Comparison of ENCODE assay signal across 1 cellular context in the genomic region with DNA sequence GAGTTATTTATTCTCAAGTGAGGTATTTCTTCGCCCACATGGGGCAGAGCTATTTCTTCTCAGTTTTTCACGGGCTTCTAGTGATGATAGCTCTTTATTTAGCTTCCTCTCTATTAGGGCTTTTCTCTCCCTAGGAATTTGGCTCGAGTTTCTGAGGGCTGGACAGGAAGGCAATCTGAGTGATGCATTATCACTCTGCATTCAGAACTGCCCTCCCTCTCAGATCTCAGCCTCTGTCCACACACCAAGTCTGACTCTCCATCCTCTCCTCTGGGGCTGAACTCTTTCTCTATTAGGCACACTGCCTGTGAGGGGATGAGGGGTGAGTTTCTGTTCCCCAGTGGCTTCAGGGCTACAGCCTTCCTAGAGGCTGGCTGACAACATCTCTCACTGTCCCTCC.
TF ChIP-seq lines count a peak whose summit lies in the region.

No MANE protein-coding gene starts in this region.

TF ChIP-seq in SK-N-SH treated with all-trans-retinoic acid at 6 μM for 48 hours, 23 proteins besides CTCF, POLR2A, EP300 and RAD21 (continued from another document):
- TF ChIP-seq, protein P1, sequence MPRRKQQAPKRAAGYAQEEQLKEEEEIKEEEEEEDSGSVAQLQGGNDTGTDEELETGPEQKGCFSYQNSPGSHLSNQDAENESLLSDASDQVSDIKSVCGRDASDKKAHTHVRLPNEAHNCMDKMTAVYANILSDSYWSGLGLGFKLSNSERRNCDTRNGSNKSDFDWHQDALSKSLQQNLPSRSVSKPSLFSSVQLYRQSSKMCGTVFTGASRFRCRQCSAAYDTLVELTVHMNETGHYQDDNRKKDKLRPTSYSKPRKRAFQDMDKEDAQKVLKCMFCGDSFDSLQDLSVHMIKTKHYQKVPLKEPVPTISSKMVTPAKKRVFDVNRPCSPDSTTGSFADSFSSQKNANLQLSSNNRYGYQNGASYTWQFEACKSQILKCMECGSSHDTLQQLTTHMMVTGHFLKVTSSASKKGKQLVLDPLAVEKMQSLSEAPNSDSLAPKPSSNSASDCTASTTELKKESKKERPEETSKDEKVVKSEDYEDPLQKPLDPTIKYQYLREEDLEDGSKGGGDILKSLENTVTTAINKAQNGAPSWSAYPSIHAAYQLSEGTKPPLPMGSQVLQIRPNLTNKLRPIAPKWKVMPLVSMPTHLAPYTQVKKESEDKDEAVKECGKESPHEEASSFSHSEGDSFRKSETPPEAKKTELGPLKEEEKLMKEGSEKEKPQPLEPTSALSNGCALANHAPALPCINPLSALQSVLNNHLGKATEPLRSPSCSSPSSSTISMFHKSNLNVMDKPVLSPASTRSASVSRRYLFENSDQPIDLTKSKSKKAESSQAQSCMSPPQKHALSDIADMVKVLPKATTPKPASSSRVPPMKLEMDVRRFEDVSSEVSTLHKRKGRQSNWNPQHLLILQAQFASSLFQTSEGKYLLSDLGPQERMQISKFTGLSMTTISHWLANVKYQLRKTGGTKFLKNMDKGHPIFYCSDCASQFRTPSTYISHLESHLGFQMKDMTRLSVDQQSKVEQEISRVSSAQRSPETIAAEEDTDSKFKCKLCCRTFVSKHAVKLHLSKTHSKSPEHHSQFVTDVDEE (CRISPR knock-in tag; IDR thresholded peaks at IDR 0.05) = no peak
- TF ChIP-seq ARNTL (CRISPR knock-in tag; IDR thresholded peaks at IDR 0.05; ENCODE audit: borderline replicate concordance, low read depth) (no peak), ZC3H10 (CRISPR knock-in tag; IDR thresholded peaks at IDR 0.05) (no peak), RARB (CRISPR knock-in tag; IDR thresholded peaks at IDR 0.05) (no peak), ESRRG (CRISPR knock-in tag; IDR thresholded peaks at IDR 0.05) (no peak), BACH2 (CRISPR knock-in tag; IDR thresholded peaks at IDR 0.05; ENCODE audit: borderline replicate concordance) (no peak), GLIS3 (CRISPR knock-in tag; IDR thresholded peaks at IDR 0.05) (no peak), PPARA (CRISPR knock-in tag; IDR thresholded peaks at IDR 0.05; ENCODE audit: borderline replicate concordance) (no peak), ZNF565 (CRISPR knock-in tag; conservative IDR thresholded peaks at IDR 0.05; ENCODE audit: low read depth) (no peak), ZFP30 (CRISPR knock-in tag; IDR thresholded peaks at IDR 0.05) (no peak), CSDC2 (CRISPR knock-in tag; IDR thresholded peaks at IDR 0.05) (no peak)
- TF ChIP-seq, protein P2, sequence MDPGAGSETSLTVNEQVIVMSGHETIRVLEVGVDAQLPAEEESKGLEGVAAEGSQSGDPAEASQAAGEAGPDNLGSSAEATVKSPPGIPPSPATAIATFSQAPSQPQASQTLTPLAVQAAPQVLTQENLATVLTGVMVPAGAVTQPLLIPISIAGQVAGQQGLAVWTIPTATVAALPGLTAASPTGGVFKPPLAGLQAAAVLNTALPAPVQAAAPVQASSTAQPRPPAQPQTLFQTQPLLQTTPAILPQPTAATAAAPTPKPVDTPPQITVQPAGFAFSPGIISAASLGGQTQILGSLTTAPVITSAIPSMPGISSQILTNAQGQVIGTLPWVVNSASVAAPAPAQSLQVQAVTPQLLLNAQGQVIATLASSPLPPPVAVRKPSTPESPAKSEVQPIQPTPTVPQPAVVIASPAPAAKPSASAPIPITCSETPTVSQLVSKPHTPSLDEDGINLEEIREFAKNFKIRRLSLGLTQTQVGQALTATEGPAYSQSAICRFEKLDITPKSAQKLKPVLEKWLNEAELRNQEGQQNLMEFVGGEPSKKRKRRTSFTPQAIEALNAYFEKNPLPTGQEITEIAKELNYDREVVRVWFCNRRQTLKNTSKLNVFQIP (CRISPR knock-in tag; IDR thresholded peaks at IDR 0.05; ENCODE audit: borderline replicate concordance, low read depth) = no peak
- TF ChIP-seq, protein P3, sequence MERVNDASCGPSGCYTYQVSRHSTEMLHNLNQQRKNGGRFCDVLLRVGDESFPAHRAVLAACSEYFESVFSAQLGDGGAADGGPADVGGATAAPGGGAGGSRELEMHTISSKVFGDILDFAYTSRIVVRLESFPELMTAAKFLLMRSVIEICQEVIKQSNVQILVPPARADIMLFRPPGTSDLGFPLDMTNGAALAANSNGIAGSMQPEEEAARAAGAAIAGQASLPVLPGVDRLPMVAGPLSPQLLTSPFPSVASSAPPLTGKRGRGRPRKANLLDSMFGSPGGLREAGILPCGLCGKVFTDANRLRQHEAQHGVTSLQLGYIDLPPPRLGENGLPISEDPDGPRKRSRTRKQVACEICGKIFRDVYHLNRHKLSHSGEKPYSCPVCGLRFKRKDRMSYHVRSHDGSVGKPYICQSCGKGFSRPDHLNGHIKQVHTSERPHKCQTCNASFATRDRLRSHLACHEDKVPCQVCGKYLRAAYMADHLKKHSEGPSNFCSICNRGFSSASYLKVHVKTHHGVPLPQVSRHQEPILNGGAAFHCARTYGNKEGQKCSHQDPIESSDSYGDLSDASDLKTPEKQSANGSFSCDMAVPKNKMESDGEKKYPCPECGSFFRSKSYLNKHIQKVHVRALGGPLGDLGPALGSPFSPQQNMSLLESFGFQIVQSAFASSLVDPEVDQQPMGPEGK (CRISPR knock-in tag; IDR thresholded peaks at IDR 0.05; ENCODE audit: borderline replicate concordance) = no peak
